In genomic region chr19:18843960-18844359, GRCh38 we compare ENCODE assay signal across 1 cellular context.
TF ChIP-seq lines count a peak whose summit lies in the region.

No MANE protein-coding gene starts in this region.

TF ChIP-seq in IMR-90, 13 proteins besides CTCF, POLR2A, EP300 and RAD21:
- TF ChIP-seq MAFK (IDR thresholded peaks at IDR 0.05; ENCODE audit: low read depth, low read length) (no peak), BHLHE40 (IDR thresholded peaks at IDR 0.05; ENCODE audit: low read depth, low read length) (no peak), RFX5 (IDR thresholded peaks at IDR 0.05; ENCODE audit: low read depth, low read length) (no peak), CHD1 (IDR thresholded peaks at IDR 0.05; ENCODE audit: low read depth, low read length) (no peak), USF2 (IDR thresholded peaks at IDR 0.05; ENCODE audit: low read depth, low read length) (no peak), ELK1 (IDR thresholded peaks at IDR 0.05; ENCODE audit: borderline replicate concordance, low read depth, low read length) (no peak), CEBPB (IDR thresholded peaks at IDR 0.05; ENCODE audit: low read depth, low read length) (no peak), MXI1 (IDR thresholded peaks at IDR 0.05; ENCODE audit: borderline replicate concordance, low read depth, low read length) (no peak), SMC3 (IDR thresholded peaks at IDR 0.05; ENCODE audit: low read depth, low read length) (no peak), NFE2L2 (IDR thresholded peaks at IDR 0.05; ENCODE audit: low read depth, low read length) (no peak), RCOR1 (IDR thresholded peaks at IDR 0.05; ENCODE audit: insufficient replicate concordance, low read length) (no peak)
